ENCODE assay signal across 8 cellular contexts in genomic region chr1:26692211-26692792, GRCh38. TPM values are rescaled to one million over a fixed set of nuclear protein-coding genes. Genes with fewer than 3 reads are reported as not detected.
DNase-seq lines count a peak whose midpoint lies in the region; ATAC-seq, FAIRE-seq and TF ChIP-seq lines count a peak whose summit lies in the region.

No MANE protein-coding gene starts in this region.

- TF ChIP-seq CTCF in epithelial cell of esophagus (IDR thresholded peaks at IDR 0.05; ENCODE audit: insufficient read depth, low read depth, low read length, missing control alignments) = peak; percentile 17

- peak; percentile 88 for TF ChIP-seq POLR2A in GM12891 (IDR thresholded peaks at IDR 0.05; ENCODE audit: low read depth, low read length)

- DNase-seq in GM12891 (ENCODE audit: insufficient read length, low spot score) (no peak), HuH-7.5 (ENCODE audit: low spot score) (peak; percentile 75), OCI-M1 (lab: John Stamatoyannopoulos, UW) (peak; percentile 99), activated T-cell treated with anti-CD3 and anti-CD28 coated beads for 4 hours (peak; percentile 60), epithelial cell of esophagus (ENCODE audit: low read depth) (peak; percentile 95), middle frontal gyrus (ENCODE audit: extremely low spot score, low spot score) (peak; percentile 84)
- peak; percentile 48 to 60 for DNase-seq in stimulated activated CD8-positive, alpha-beta memory T cell treated with anti-CD3 and anti-CD28 coated beads, Interleukin-15, amount 100 ng/mL, for 4 hours (ENCODE audit: low read depth in 2 of 2)

- no peak for ATAC-seq in HG02973 (IDR thresholded peaks at IDR 0.05; ENCODE audit: unreplicated experiment)

- H3K4me3 ChIP-seq in epithelial cell of esophagus (ENCODE audit: low read length) = peak overlapping the region; percentile 73

- FAIRE-seq in GM12891 (lab: Jason Lieb, UNC) = no peak

TF ChIP-seq in GM12891, 5 proteins besides CTCF, POLR2A, EP300 and RAD21:
- peak; percentile 43; the same call in 1 of the 2 replicates for TF ChIP-seq POU2F2 (IDR thresholded peaks at IDR 0.05; ENCODE audit: low read depth, low read length)
- TF ChIP-seq SPI1 (IDR thresholded peaks at IDR 0.05; ENCODE audit: low read depth, low read length) = 0 out of 2 replicates have a peak, but pooled peaks have one; percentile 7
- TF ChIP-seq POLR2AphosphoS5 (IDR thresholded peaks at IDR 0.05; ENCODE audit: low read depth, low read length) = peak; percentile 88
- TF ChIP-seq TAF1 (IDR thresholded peaks at IDR 0.05; ENCODE audit: low read depth, low read length) = peak; percentile 89
- TF ChIP-seq PAX5 (IDR thresholded peaks at IDR 0.05; ENCODE audit: insufficient read depth, low read length, severe bottlenecking) = no peak

RNA-seq across cellular contexts. Expression of gene ARID1A, which starts 3.5 kb away (rescaled TPM):
- 35.0 TPM for polyA plus RNA-seq in GM12891 (2012; ENCODE audit: low read depth, missing spikeins)
